1 cellular context compared by ENCODE assay signal in the genomic region with DNA sequence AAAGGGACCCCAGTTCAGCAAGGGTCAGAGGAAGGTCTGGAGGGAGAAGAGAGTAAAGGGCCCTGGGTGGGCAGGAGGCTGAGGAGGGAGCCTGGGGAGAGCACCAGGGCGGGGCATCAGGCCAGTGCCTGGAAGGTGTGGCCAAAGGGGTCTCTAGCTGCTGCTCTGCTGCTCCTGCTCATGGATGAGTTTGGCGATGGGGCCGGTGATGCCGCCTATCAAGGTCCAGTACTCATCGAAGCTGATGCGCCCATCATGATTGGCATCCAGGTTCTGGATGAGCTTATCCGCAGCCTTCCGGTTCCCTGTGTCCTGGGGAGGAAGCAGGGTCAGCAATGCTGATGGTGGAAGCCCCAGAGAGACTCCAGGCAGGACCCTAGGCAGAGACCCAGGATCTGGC.
TF ChIP-seq lines count a peak whose summit lies in the region.

No MANE protein-coding gene starts in this region.

TF ChIP-seq in endothelial cell of umbilical vein, 7 proteins besides CTCF, POLR2A, EP300 and RAD21:
- TF ChIP-seq MYC (IDR thresholded peaks at IDR 0.05; ENCODE audit: low read depth, low read length) (no peak), POLR2AphosphoS5 (IDR thresholded peaks at IDR 0.05; ENCODE audit: insufficient read depth, low read depth, low read length) (no peak), GATA2 (IDR thresholded peaks at IDR 0.05; ENCODE audit: insufficient read depth, insufficient read length, low read depth, low read length) (no peak), JUN (IDR thresholded peaks at IDR 0.05; ENCODE audit: borderline replicate concordance, insufficient read depth, insufficient read length, low read depth) (no peak), EZH2 (IDR thresholded peaks at IDR 0.05; ENCODE audit: borderline replicate concordance, low read depth, low read length, severe bottlenecking) (no peak), FOS (IDR thresholded peaks at IDR 0.05; ENCODE audit: borderline replicate concordance, insufficient read depth, low read length) (no peak)
- TF ChIP-seq, protein P1, sequence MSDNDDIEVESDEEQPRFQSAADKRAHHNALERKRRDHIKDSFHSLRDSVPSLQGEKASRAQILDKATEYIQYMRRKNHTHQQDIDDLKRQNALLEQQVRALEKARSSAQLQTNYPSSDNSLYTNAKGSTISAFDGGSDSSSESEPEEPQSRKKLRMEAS (IDR thresholded peaks at IDR 0.05; ENCODE audit: insufficient read depth, insufficient read length): no peak
